ENCODE assay signal across 10 cellular contexts in the genomic region with DNA sequence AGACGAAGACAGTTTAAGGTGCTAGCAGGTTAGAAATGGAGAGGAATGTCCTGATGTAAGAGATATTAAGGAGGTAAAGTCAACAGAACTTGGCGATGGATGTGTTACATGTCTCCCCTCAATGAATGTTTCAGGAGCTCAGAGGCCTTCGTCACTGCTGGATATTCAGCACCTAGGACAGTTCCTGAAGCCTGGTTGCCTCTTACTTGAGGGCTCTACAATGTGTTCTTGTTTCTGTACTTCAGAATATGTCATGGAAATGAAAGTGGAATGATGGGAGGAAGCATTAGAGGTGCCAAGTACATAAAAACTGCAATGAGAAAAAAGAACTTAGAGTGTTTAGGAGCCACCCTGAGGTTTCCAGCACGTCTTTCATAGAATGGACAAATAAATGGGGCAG. TPM values are rescaled to one million over a fixed set of nuclear protein-coding genes. Genes with fewer than 3 reads are reported as not detected.
DNase-seq lines count a peak whose midpoint lies in the region; ATAC-seq, FAIRE-seq and TF ChIP-seq lines count a peak whose summit lies in the region.
"Had no signal": no experiment of that assay in that cellular context is flagged by ENCODE, and none has a peak within 500 bp of the region (broad histone marks: within the 10 kb centered on the region; RNA-seq: fewer than 3 reads in every experiment).

No MANE protein-coding gene starts in this region.

- FAIRE-seq in GM18507 (lab: Jason Lieb, UNC) (peak; percentile 33), bronchial epithelial cell (lab: Jason Lieb, UNC) (peak; percentile 76)

- H2AFZ ChIP-seq in mesenchymal stem cell (ENCODE audit: low read depth, low read length) = no peak overlapping the region

- H3K79me1 ChIP-seq in mesenchymal stem cell (replicated peaks; ENCODE audit: low read length, poor library complexity, severe bottlenecking) = no peaks in the 10 kb centered on the region

- ATAC-seq in HG03196 (IDR thresholded peaks at IDR 0.05; ENCODE audit: unreplicated experiment) (no peak), GM21737 (IDR thresholded peaks at IDR 0.05; ENCODE audit: unreplicated experiment) (no peak), HG03097 (IDR thresholded peaks at IDR 0.05; ENCODE audit: low FRiP score, unreplicated experiment) (no peak)

- no peak overlapping the region for H3K9ac ChIP-seq in mesenchymal stem cell (ENCODE audit: low read length)

- no peak overlapping the region for H3K4me2 ChIP-seq in mesenchymal stem cell (ENCODE audit: low read length, poor library complexity, severe bottlenecking)

- H3K18ac ChIP-seq in mesenchymal stem cell (ENCODE audit: low read depth in 1 of 2, low read length in 2 of 2) = no peak overlapping the region

- H3K27me3 ChIP-seq in bronchial epithelial cell (ENCODE audit: control insufficient read depth, insufficient read depth, low read length) (no peaks in the 10 kb centered on the region), mesenchymal stem cell (ENCODE audit: control insufficient read depth in 1 of 2, insufficient read depth in 1 of 2, low read length in 2 of 2) (no peaks in the 10 kb centered on the region)
- H3K27me3 ChIP-seq: adrenal gland had no signal

- H3K9me3 ChIP-seq in mesenchymal stem cell (ENCODE audit: control insufficient read depth, low read length) = no peaks in the 10 kb centered on the region
- H3K9me3 ChIP-seq: adrenal gland had no signal

- H3K36me3 ChIP-seq in bronchial epithelial cell (ENCODE audit: control insufficient read depth, insufficient read depth, low read length) = no peaks in the 10 kb centered on the region
- no peaks in the 10 kb centered on the region for H3K36me3 ChIP-seq in mesenchymal stem cell (ENCODE audit: control insufficient read depth in 1 of 2, insufficient read depth in 2 of 2, low read depth in 1 of 2, low read length in 2 of 2)
- H3K36me3 ChIP-seq: adrenal gland had no signal

- H4K91ac ChIP-seq in mesenchymal stem cell (ENCODE audit: low read length) = no peak overlapping the region

- no peak overlapping the region for H2BK5ac ChIP-seq in mesenchymal stem cell (ENCODE audit: low read depth, low read length, poor library complexity, severe bottlenecking)

- no peak overlapping the region for H2BK120ac ChIP-seq in mesenchymal stem cell (ENCODE audit: low read depth, low read length)

- H3K27ac ChIP-seq in mesenchymal stem cell (ENCODE audit: low read length, poor library complexity, severe bottlenecking) = no peak overlapping the region
- H3K27ac ChIP-seq: adrenal gland had no signal

- H3K4me3 ChIP-seq in bronchial epithelial cell (ENCODE audit: low read depth, low read length) (no peak overlapping the region), mesenchymal stem cell (ENCODE audit: insufficient read depth in 1 of 2, low read depth in 1 of 2, low read length in 2 of 2) (no peak overlapping the region)
- H3K4me3 ChIP-seq: adrenal gland had no signal

- no peak overlapping the region for H2BK15ac ChIP-seq in mesenchymal stem cell (ENCODE audit: low read depth, poor library complexity, severe bottlenecking)

- H4K8ac ChIP-seq in mesenchymal stem cell (ENCODE audit: low read length) = no peak overlapping the region

- H3K4ac ChIP-seq in mesenchymal stem cell (ENCODE audit: low read depth in 1 of 2, low read length in 2 of 2) = no peak overlapping the region

- no peak overlapping the region for H2AK5ac ChIP-seq in mesenchymal stem cell (ENCODE audit: low read length, severe bottlenecking)

- no peak for TF ChIP-seq CTCF in bronchial epithelial cell (IDR thresholded peaks at IDR 0.05; ENCODE audit: insufficient read depth, low read length, severe bottlenecking)

- no peak overlapping the region for H3K14ac ChIP-seq in mesenchymal stem cell (ENCODE audit: low read length in 2 of 2)

- H3K23ac ChIP-seq in mesenchymal stem cell (ENCODE audit: low read length in 2 of 2) = no peak overlapping the region

- no peak overlapping the region for H2BK12ac ChIP-seq in mesenchymal stem cell (ENCODE audit: low read length in 2 of 2)

- DNase-seq in GM18507 (ENCODE audit: extremely low spot score, insufficient read length, low read depth) (no peak), MV-4-11 (lab: John Stamatoyannopoulos, UW) (peak; percentile 43), bronchial epithelial cell (ENCODE audit: low read depth) (peak; percentile 10), mesenchymal stem cell (peak; percentile 66)
- no peak for DNase-seq in activated CD8-positive, alpha-beta memory T cell treated with anti-CD3 and anti-CD28 coated beads, Interleukin-2, amount 50 U/mL, for 4 hours
- DNase-seq: T-helper 1 cell had no signal

- 43% methylated on average over 3 of the region's 4 CpGs for WGBS in mesenchymal stem cell

- H3K4me1 ChIP-seq in mesenchymal stem cell (ENCODE audit: control insufficient read depth, insufficient read depth, low read depth, low read length) = no peaks in the 10 kb centered on the region
- H3K4me1 ChIP-seq: adrenal gland had no signal

RNA-seq across cellular contexts. Expression of gene TNR, which starts 17.7 kb away (rescaled TPM):
- not detected in 2 replicates for total RNA-seq in bronchial epithelial cell
- polyA plus RNA-seq in mesenchymal stem cell (2013, experiment 1 of 2) = 0.10 TPM
- polyA plus RNA-seq in mesenchymal stem cell (2013, experiment 2 of 2) = 0.10 TPM

Comparison
In these comparisons a context has a peak if more than half of its experiments do, and no peak if none do; other contexts are left out.
1. DNase-seq: peak in MV-4-11 (single experiment), bronchial epithelial cell (single experiment) and mesenchymal stem cell (single experiment); none in GM18507 (single experiment) and activated CD8-positive, alpha-beta memory T cell treated with anti-CD3 and anti-CD28 coated beads, Interleukin-2, amount 50 U/mL, for 4 hours (single experiment).